1 cellular context compared by ENCODE assay signal in the genomic region with DNA sequence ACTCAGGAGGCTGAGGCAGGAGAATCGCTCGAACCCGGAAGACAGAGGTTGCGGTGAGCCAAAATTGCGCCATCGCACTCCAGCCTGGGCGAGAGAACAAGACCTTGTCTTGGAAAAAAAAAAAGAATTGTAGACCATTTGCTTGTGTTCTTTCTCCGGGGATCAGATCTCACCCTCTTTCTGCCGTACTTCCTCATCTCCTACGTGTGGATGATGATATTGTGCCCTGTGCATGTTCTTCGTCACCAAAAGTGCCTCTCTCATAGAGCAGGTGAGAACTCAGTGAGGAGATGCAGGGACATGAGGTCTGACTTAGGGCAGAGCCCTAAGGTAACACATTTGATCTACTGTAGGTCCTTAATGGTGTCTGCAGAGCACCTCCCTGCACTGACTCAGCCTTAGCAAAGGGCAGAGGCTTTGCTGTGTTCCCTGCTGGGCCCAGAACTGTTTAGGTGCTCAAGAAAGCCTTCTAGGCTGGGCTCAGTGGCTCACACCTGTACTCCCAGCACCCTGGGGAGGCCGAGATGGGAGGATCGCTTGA.
TF ChIP-seq lines count a peak whose summit lies in the region.

No MANE protein-coding gene starts in this region.

TF ChIP-seq in HepG2, 621 proteins besides CTCF, POLR2A, EP300 and RAD21 (continued from another document):
- TF ChIP-seq, protein P1, sequence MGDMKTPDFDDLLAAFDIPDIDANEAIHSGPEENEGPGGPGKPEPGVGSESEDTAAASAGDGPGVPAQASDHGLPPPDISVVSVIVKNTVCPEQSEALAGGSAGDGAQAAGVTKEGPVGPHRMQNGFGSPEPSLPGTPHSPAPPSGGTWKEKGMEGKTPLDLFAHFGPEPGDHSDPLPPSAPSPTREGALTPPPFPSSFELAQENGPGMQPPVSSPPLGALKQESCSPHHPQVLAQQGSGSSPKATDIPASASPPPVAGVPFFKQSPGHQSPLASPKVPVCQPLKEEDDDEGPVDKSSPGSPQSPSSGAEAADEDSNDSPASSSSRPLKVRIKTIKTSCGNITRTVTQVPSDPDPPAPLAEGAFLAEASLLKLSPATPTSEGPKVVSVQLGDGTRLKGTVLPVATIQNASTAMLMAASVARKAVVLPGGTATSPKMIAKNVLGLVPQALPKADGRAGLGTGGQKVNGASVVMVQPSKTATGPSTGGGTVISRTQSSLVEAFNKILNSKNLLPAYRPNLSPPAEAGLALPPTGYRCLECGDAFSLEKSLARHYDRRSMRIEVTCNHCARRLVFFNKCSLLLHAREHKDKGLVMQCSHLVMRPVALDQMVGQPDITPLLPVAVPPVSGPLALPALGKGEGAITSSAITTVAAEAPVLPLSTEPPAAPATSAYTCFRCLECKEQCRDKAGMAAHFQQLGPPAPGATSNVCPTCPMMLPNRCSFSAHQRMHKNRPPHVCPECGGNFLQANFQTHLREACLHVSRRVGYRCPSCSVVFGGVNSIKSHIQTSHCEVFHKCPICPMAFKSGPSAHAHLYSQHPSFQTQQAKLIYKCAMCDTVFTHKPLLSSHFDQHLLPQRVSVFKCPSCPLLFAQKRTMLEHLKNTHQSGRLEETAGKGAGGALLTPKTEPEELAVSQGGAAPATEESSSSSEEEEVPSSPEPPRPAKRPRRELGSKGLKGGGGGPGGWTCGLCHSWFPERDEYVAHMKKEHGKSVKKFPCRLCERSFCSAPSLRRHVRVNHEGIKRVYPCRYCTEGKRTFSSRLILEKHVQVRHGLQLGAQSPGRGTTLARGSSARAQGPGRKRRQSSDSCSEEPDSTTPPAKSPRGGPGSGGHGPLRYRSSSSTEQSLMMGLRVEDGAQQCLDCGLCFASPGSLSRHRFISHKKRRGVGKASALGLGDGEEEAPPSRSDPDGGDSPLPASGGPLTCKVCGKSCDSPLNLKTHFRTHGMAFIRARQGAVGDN (CRISPR knock-in tag; IDR thresholded peaks at IDR 0.05) = peak; percentile 52
- TF ChIP-seq LCORL (IDR thresholded peaks at IDR 0.05) (no peak), LCORL (CRISPR knock-in tag; IDR thresholded peaks at IDR 0.05) (0 out of 2 replicates have a peak, but pooled peaks have one; percentile 39), ZNF10 (CRISPR knock-in tag; IDR thresholded peaks at IDR 0.05; ENCODE audit: borderline replicate concordance, low read depth) (no peak), ZFX (CRISPR knock-in tag; IDR thresholded peaks at IDR 0.05; ENCODE audit: low read depth) (no peak), SMYD3 (CRISPR knock-in tag; IDR thresholded peaks at IDR 0.05) (peak; percentile 39; the same call in 1 of the 2 replicates), ZFY (CRISPR knock-in tag; IDR thresholded peaks at IDR 0.05) (peak; percentile 32; the same call in 1 of the 2 replicates), SIN3A (IDR thresholded peaks at IDR 0.05; ENCODE audit: borderline replicate concordance, low read depth, low read length) (peak; percentile 43; the same call in 1 of the 2 replicates), ZNF138 (CRISPR knock-in tag; IDR thresholded peaks at IDR 0.05; ENCODE audit: low read depth) (no peak), ZNF337 (CRISPR knock-in tag; IDR thresholded peaks at IDR 0.05; ENCODE audit: borderline replicate concordance, low read depth) (no peak), JARID2 (CRISPR knock-in tag; IDR thresholded peaks at IDR 0.05; ENCODE audit: insufficient replicate concordance) (no peak), TARDBP (CRISPR knock-in tag; IDR thresholded peaks at IDR 0.05) (0 out of 2 replicates have a peak, but pooled peaks have one; percentile 35)
- TF ChIP-seq, protein P2, sequence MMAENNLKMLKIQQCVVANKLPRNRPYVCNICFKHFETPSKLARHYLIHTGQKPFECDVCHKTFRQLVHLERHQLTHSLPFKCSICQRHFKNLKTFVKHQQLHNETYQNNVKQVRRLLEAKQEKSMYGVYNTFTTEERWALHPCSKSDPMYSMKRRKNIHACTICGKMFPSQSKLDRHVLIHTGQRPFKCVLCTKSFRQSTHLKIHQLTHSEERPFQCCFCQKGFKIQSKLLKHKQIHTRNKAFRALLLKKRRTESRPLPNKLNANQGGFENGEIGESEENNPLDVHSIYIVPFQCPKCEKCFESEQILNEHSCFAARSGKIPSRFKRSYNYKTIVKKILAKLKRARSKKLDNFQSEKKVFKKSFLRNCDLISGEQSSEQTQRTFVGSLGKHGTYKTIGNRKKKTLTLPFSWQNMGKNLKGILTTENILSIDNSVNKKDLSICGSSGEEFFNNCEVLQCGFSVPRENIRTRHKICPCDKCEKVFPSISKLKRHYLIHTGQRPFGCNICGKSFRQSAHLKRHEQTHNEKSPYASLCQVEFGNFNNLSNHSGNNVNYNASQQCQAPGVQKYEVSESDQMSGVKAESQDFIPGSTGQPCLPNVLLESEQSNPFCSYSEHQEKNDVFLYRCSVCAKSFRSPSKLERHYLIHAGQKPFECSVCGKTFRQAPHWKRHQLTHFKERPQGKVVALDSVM (CRISPR knock-in tag; IDR thresholded peaks at IDR 0.05) = peak; percentile 82
- TF ChIP-seq, protein P3, sequence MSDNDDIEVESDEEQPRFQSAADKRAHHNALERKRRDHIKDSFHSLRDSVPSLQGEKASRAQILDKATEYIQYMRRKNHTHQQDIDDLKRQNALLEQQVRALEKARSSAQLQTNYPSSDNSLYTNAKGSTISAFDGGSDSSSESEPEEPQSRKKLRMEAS (IDR thresholded peaks at IDR 0.05) = 0 out of 2 replicates have a peak, but pooled peaks have one; percentile 21
- TF ChIP-seq, protein P4, sequence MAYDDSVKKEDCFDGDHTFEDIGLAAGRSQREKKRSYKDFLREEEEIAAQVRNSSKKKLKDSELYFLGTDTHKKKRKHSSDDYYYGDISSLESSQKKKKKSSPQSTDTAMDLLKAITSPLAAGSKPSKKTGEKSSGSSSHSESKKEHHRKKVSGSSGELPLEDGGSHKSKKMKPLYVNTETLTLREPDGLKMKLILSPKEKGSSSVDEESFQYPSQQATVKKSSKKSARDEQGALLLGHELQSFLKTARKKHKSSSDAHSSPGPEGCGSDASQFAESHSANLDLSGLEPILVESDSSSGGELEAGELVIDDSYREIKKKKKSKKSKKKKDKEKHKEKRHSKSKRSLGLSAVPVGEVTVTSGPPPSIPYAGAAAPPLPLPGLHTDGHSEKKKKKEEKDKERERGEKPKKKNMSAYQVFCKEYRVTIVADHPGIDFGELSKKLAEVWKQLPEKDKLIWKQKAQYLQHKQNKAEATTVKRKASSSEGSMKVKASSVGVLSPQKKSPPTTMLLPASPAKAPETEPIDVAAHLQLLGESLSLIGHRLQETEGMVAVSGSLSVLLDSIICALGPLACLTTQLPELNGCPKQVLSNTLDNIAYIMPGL (CRISPR knock-in tag; IDR thresholded peaks at IDR 0.05; ENCODE audit: borderline replicate concordance in 1 of 2, low read depth in 1 of 2) = no peak
TF ChIP-seq in HepG2: peak in this region for 25.
